ENCODE assay signal across 26 cellular contexts in genomic region chr4:100109921-100110320, GRCh38.
"Had no signal": no experiment of that assay in that cellular context is flagged by ENCODE, and none has a peak within 500 bp of the region (broad histone marks: within the 10 kb centered on the region; RNA-seq: fewer than 3 reads in every experiment).

No MANE protein-coding gene starts in this region.

- H3K4me3 Mint-ChIP-seq: immature natural killer cell; naive thymus-derived CD8-positive, alpha-beta T cell; nephron; stimulated activated naive B cell treated with anti-CD40 and anti-IgM and Interleukin-4, amounts not matched to agents 10 μg/mL and 1 μg/mL and 100 μg/mL, for 72 hours had no signal

- DNase-seq: immature natural killer cell; kidney; left colon; left lung; lower lobe of right lung; mammary epithelial cell; mesenchymal stem cell; naive thymus-derived CD8-positive, alpha-beta T cell; ovary; right lobe of liver; stimulated activated CD4-positive, alpha-beta T cell treated with anti-CD3 and anti-CD28 coated beads, Interleukin-1b, Interleukin-23, amount 100 ng/mL, for 48 hours; stimulated activated CD4-positive, alpha-beta T cell treated with anti-CD3 and anti-CD28 coated beads, Interleukin-2, amount 100 ng/mL, for 48 hours; stimulated activated CD4-positive, alpha-beta T cell treated with anti-CD3 and anti-CD28 coated beads, Interleukin-4, amount 100 ng/mL, for 4 hours; stimulated activated CD8-positive, alpha-beta memory T cell treated with anti-CD3 and anti-CD28 coated beads, Interleukin-4, amount 100 ng/mL, for 48 hours; stimulated activated naive B cell treated with anti-CD40 and anti-IgM and Interleukin-4, amounts not matched to agents 10 μg/mL and 1 μg/mL and 100 μg/mL, for 72 hours; stimulated activated naive CD8-positive, alpha-beta T cell treated with anti-CD3 and anti-CD28 coated beads, Interleukin-15, Interleukin-2, amounts not matched to agents 100 U/mL and 50 U/mL, for 24 hours; stomach; testis; thyroid gland; transverse colon; upper lobe of left lung had no signal

- H3K36me3 Mint-ChIP-seq: immature natural killer cell; naive thymus-derived CD8-positive, alpha-beta T cell; stimulated activated naive B cell treated with anti-CD40 and anti-IgM and Interleukin-4, amounts not matched to agents 10 μg/mL and 1 μg/mL and 100 μg/mL, for 72 hours had no signal

- H3K27ac ChIP-seq: left lung, lower lobe of right lung, ovary, right atrium auricular region, right lobe of liver, stomach, testis, thyroid gland, transverse colon, upper lobe of left lung, vagina had no signal

- H3K9me3 ChIP-seq: left lung, lower lobe of right lung, ovary, right atrium auricular region, right lobe of liver, stomach, testis, thyroid gland, transverse colon, upper lobe of left lung, vagina had no signal

- ATAC-seq: left colon; left lung; lower lobe of right lung; naive thymus-derived CD8-positive, alpha-beta T cell; right lobe of liver; stimulated activated naive B cell treated with anti-CD40 and anti-IgM and Interleukin-4, amounts not matched to agents 10 μg/mL and 1 μg/mL and 100 μg/mL, for 72 hours; stimulated activated naive CD8-positive, alpha-beta T cell treated with anti-CD3 and anti-CD28 coated beads, Interleukin-15, Interleukin-2, amounts not matched to agents 100 U/mL and 50 U/mL, for 24 hours had no signal

- H3K27me3 ChIP-seq: left lung, ovary, right atrium auricular region, right lobe of liver, stomach, testis, thyroid gland, transverse colon, upper lobe of left lung, vagina had no signal

- H3K27ac Mint-ChIP-seq: nephron; progenitor cell of endocrine pancreas; stimulated activated naive B cell treated with anti-CD40 and anti-IgM and Interleukin-4, amounts not matched to agents 10 μg/mL and 1 μg/mL and 100 μg/mL, for 72 hours had no signal

- H3K4me3 ChIP-seq: left lung, lower lobe of right lung, ovary, right atrium auricular region, right lobe of liver, smooth muscle cell, stomach, testis, thyroid gland, transverse colon, upper lobe of left lung, vagina had no signal

- H3K4me1 ChIP-seq: left lung, lower lobe of right lung, right atrium auricular region, right lobe of liver, stomach, testis, transverse colon, upper lobe of left lung, vagina had no signal

- H3K27me3 Mint-ChIP-seq: naive thymus-derived CD8-positive, alpha-beta T cell; progenitor cell of endocrine pancreas; stimulated activated naive B cell treated with anti-CD40 and anti-IgM and Interleukin-4, amounts not matched to agents 10 μg/mL and 1 μg/mL and 100 μg/mL, for 72 hours had no signal

- H3K36me3 ChIP-seq: left lung, lower lobe of right lung, ovary, right atrium auricular region, right lobe of liver, stomach, thyroid gland, transverse colon, upper lobe of left lung, vagina had no signal

- H3K9me3 Mint-ChIP-seq: immature natural killer cell; naive thymus-derived CD8-positive, alpha-beta T cell; nephron; stimulated activated naive B cell treated with anti-CD40 and anti-IgM and Interleukin-4, amounts not matched to agents 10 μg/mL and 1 μg/mL and 100 μg/mL, for 72 hours had no signal

- H3K4me2 ChIP-seq: smooth muscle cell had no signal
